7 cellular contexts compared by ENCODE assay signal in genomic region chr4:156971623-156972369, GRCh38. TPM values are rescaled to one million over a fixed set of nuclear protein-coding genes. Genes with fewer than 3 reads are reported as not detected.
A peak's percentile ranks its signal among the peaks of the same experiment; 100 is the strongest.
DNase-seq lines count a peak whose midpoint lies in the region; ATAC-seq, FAIRE-seq and TF ChIP-seq lines count a peak whose summit lies in the region.

Gene PDGFC, minus strand, starts transcription at chr4:156971799. Its CDS starts 896 bp downstream, at chr4:156970903.

- H3K27ac Mint-ChIP-seq in endothelial cell (ENCODE audit: unreplicated experiment), result peak within 1 kb of the TSS; percentile 80

- H3K9me3 Mint-ChIP-seq in endothelial cell (ENCODE audit: unreplicated experiment), result no peaks in the 10 kb centered on the region

- H3K4me3 Mint-ChIP-seq in endothelial cell (ENCODE audit: unreplicated experiment), result peak within 1 kb of the TSS; percentile 98

- H3K27me3 ChIP-seq in lung (ENCODE audit: control insufficient read depth, insufficient read depth) (no peaks in the 10 kb centered on the region), subcutaneous abdominal adipose tissue (ENCODE audit: control insufficient read depth in 5 of 5, insufficient read depth in 4 of 5, low read length in 5 of 5) (no peaks in the 10 kb centered on the region)

- DNase-seq in GM10248 (ENCODE audit: extremely low spot score) (peak; percentile 32), HTR-8/SVneo (ENCODE audit: insufficient read length, low spot score) (peak; percentile 66), SW 1271 (lab: John Stamatoyannopoulos, UW) (peak; percentile 14 to 59), endothelial cell (ENCODE audit: low spot score) (peak; percentile 85), lung (ENCODE audit: low spot score) (peak; percentile 80)

- H3K9ac ChIP-seq in subcutaneous abdominal adipose tissue (ENCODE audit: low read length in 5 of 5), result peak within 1 kb of the TSS; percentile 82 to 92 (median 87)

- H3K9me3 ChIP-seq in lung (ENCODE audit: control insufficient read depth in 2 of 2, insufficient read depth in 1 of 2, low read length in 1 of 2) (no peaks in the 10 kb centered on the region), subcutaneous abdominal adipose tissue (ENCODE audit: control insufficient read depth in 5 of 5, low read length in 5 of 5) (no peaks in the 10 kb centered on the region)

- CTCF ChIA-PET in GM10248 (lab: Yijun Ruan, JAX), result interaction anchor here (1.2 kb wide), 1 partner anchor 9 kb away, joined by 3 read pairs; no protein-coding TSS in a partner anchor

- H3K4me1 ChIP-seq in lung (ENCODE audit: control insufficient read depth in 2 of 2, insufficient read depth in 2 of 2, low read length in 2 of 2), result peaks cover 0 to 18% of the 10 kb centered on the region in 2 donors
- peaks cover 6 to 43% (median 39%) of the 10 kb centered on the region in 5 donors for H3K4me1 ChIP-seq in subcutaneous abdominal adipose tissue (ENCODE audit: control insufficient read depth in 5 of 5, insufficient read depth in 5 of 5, low read length in 5 of 5)

- TF ChIP-seq CTCF in GM10248 (IDR thresholded peaks at IDR 0.05; ENCODE audit: control extremely low read depth, extremely low read depth, low read depth, missing control alignments), result no peak
- TF ChIP-seq CTCF in endothelial cell (IDR thresholded peaks at IDR 0.05; ENCODE audit: unreplicated experiment), result peak; percentile 55
- TF ChIP-seq CTCF in lung (IDR thresholded peaks at IDR 0.05; ENCODE audit: control extremely low read depth, extremely low read depth), result no peak

- peak within 1 kb of the TSS; percentile 81 for H3K4me3 ChIP-seq in lung
- peak within 1 kb of the TSS; percentile 79 to 97 (median 92) for H3K4me3 ChIP-seq in subcutaneous abdominal adipose tissue (ENCODE audit: low read depth in 1 of 5, low read length in 5 of 5)

- H3K27ac ChIP-seq in lung (ENCODE audit: low read depth in 1 of 2, low read length in 1 of 2) (peak within 1 kb of the TSS; percentile 93 to 97), subcutaneous abdominal adipose tissue (ENCODE audit: low read depth, low read length) (peak within 1 kb of the TSS; percentile 91)

- peaks cover 2% of the 10 kb centered on the region for H3K36me3 Mint-ChIP-seq in endothelial cell (ENCODE audit: low read depth, unreplicated experiment)

- 0 to 1% methylated on average over 50 to 65 of the region's 65 CpGs for WGBS in lung, 2 donors

- peaks cover 7% of the 10 kb centered on the region for H3K27me3 Mint-ChIP-seq in endothelial cell (ENCODE audit: unreplicated experiment)

- H3K36me3 ChIP-seq in lung (ENCODE audit: control insufficient read depth in 2 of 2, insufficient read depth in 2 of 2, low read length in 2 of 2) (no peaks in the 10 kb centered on the region), subcutaneous abdominal adipose tissue (ENCODE audit: control insufficient read depth in 5 of 5, insufficient read depth in 5 of 5, low read length in 5 of 5) (no peaks in the 10 kb centered on the region)

- peak; percentile 81 for ATAC-seq in lung (ENCODE audit: insufficient read depth, low FRiP score)
- no peak for ATAC-seq in HG03095 (IDR thresholded peaks at IDR 0.05; ENCODE audit: unreplicated experiment)

- peak; percentile 88 for FAIRE-seq in HTR-8/SVneo (lab: Jason Lieb, UNC)

- H3K4me1 Mint-ChIP-seq in endothelial cell (ENCODE audit: unreplicated experiment), result peaks cover 37% of the 10 kb centered on the region

- POLR2A ChIA-PET in GM10248 (lab: Yijun Ruan, JAX), result no interaction called here

RNA-seq across cellular contexts. Expression of gene PDGFC, which starts in this region (rescaled TPM):
- total RNA-seq in endothelial cell (ENCODE audit: unreplicated experiment), result 22.0 TPM
- 10 to 100 TPM; 18.8 to 56.0 TPM for total RNA-seq in lung
- polyA plus RNA-seq in lung, result 1 to 10 TPM; 4.5 to 4.6 TPM

Comparison
In these comparisons a context has a peak if more than half of its experiments do, and no peak if none do; other contexts are left out.
1. DNase-seq: peak in every context shown above with its lines; median percentile 85 in endothelial cell; 80 in lung; 66 in HTR-8/SVneo; 36 in SW 1271; 32 in GM10248.